Comparison of ENCODE assay signal across 8 cellular contexts in the genomic region with DNA sequence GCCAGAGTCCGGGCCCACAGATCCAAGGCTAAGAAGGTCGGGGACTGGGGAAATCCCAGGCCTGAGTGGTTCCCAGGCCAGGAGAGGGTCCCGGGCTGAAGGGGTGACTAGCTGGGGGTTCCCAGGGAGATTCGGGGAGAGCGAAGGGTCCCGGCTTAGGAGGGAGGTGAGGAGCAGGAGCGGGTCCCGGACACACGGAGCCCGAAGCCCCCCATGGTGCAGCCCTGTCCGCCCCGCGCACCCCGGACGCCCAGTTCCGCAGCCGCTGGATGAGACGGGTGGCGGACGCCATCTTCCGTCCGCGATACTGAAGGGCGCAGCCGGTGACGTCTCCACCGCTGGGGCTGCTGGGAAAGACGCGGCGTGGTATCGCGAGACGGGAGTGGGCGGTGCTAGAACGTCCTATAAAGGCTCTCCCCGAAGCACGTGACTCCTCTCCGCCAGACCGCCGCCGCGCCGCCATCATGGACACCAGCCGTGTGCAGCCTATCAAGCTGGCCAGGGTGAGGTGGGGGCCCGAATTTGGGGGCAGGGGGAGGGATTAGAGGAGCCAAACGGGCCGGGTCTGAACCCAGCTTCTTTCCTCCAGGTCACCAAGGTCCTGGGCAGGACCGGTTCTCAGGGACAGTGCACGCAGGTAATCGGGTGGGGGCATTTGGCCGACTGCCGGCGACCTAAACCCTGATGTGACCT. TPM values are rescaled to one million over a fixed set of nuclear protein-coding genes. Genes with fewer than 3 reads are reported as not detected.
DNase-seq lines count a peak whose midpoint lies in the region; ATAC-seq and TF ChIP-seq lines count a peak whose summit lies in the region.

A gene (minus strand): TSS at position 309 of the 693 bp plus-strand sequence. CDS start 17 bp downstream, at position 292.
A gene (plus strand): TSS at position 430 of the 693 bp plus-strand sequence. CDS start 35 bp downstream, at position 465.

- peaks cover 0 to 27% of the 10 kb centered on the region in 2 donors for H3K36me3 ChIP-seq in left lung

- peak within 1 kb of the TSS; percentile 87 to 88 for H3K27ac ChIP-seq in left lung

- no peaks in the 10 kb centered on the region for H3K27me3 ChIP-seq in left lung

- no peaks in the 10 kb centered on the region for H3K9me3 ChIP-seq in left lung

- peak; percentile 99 for DNase-seq in CD1c-positive myeloid dendritic cell (ENCODE audit: extremely low spot score)
- peak; percentile 80 for DNase-seq in NCI-H748 treated with DMSO at 0.1 percent for 48 hours (lab: John Stamatoyannopoulos, UW)
- peak; percentile 94 to 96 for DNase-seq in activated CD4-positive, alpha-beta T cell treated with anti-CD3 and anti-CD28 coated beads, Interleukin-2, amount 50 U/mL, for 24 hours (ENCODE audit: low read depth in 1 of 2, low spot score in 1 of 2)
- peak; percentile 96 for DNase-seq in dedifferentiated amniotic fluid mesenchymal stem cell (ENCODE audit: extremely low spot score)
- peak; percentile 97 to 98 for DNase-seq in left lung
- peak; percentile 96 for DNase-seq in stimulated activated CD4-positive, alpha-beta T cell treated with anti-CD3 and anti-CD28 coated beads, Interleukin-2, amount 100 ng/mL, for 4 hours (ENCODE audit: low read depth)

- H3K4me1 ChIP-seq in left lung, result peaks cover 23 to 38% of the 10 kb centered on the region in 2 donors

- peak in 1 of 2 donors; percentile 23 for TF ChIP-seq CTCF in left lung (IDR thresholded peaks at IDR 0.05)

- intact Hi-C loops in left lung (cut with DNase I), result no loop called here

- peak within 1 kb of the TSS; percentile 85 to 98 for H3K4me3 ChIP-seq in left lung

- ATAC-seq in GM19395 (IDR thresholded peaks at IDR 0.05; ENCODE audit: unreplicated experiment) (peak; percentile 84), HG03558 (IDR thresholded peaks at IDR 0.05; ENCODE audit: extremely low read depth, unreplicated experiment) (peak; percentile 84), left lung (peak; percentile 95)

RNA-seq across cellular contexts. Expression of the first gene that starts in this region (rescaled TPM):
- total RNA-seq in left lung, result 10 to 100 TPM; 38.7 to 40.8 TPM

RNA-seq across cellular contexts. Expression of the second gene that starts in this region (rescaled TPM):
- 1,000 to 10,000 TPM; 1,595 to 1,630 TPM for total RNA-seq in left lung

Comparison
In these comparisons a context has a peak if more than half of its experiments do, and no peak if none do; other contexts are left out.
1. Peak in every context shown above with its lines: DNase-seq, ATAC-seq, H3K4me3 ChIP-seq and H3K27ac ChIP-seq.